Comparison of ENCODE assay signal across 25 cellular contexts in genomic region chr2:168993538-168993937, GRCh38. TPM values are rescaled to one million over a fixed set of nuclear protein-coding genes. Genes with fewer than 3 reads are reported as not detected.
"Had no signal": no experiment of that assay in that cellular context is flagged by ENCODE, and none has a peak within 500 bp of the region (broad histone marks: within the 10 kb centered on the region; RNA-seq: fewer than 3 reads in every experiment).

No MANE protein-coding gene starts in this region.

- H3K9me3 ChIP-seq: esophagus squamous epithelium, mucosa of descending colon, prostate gland, right atrium auricular region, sigmoid colon, stomach, tibial artery had no signal

- H3K36me3 ChIP-seq: esophagus squamous epithelium, prostate gland, right atrium auricular region, sigmoid colon, stomach, tibial artery had no signal

- ATAC-seq: left ventricle myocardium superior; mucosa of descending colon; natural killer cell treated with Interleukin-12 subunit alpha and Interleukin-12 subunit beta and Interleukin-15 and Interleukin-18, amount 100 ng/mL, for 72 hours; stimulated activated effector memory CD8-positive, alpha-beta T cell treated with anti-CD3 and anti-CD28 coated beads, Interleukin-12 subunit alpha, Interleukin-12 subunit beta, amount 100 ng/mL, for 72 hours had no signal

- H3K4me1 ChIP-seq: prostate gland, tibial artery had no signal

- DNase-seq: cerebellar nuclear complex; cortex of kidney; dorsolateral prefrontal cortex; effector CD4-positive, alpha-beta T cell; erythroblast; esophagus squamous epithelium; foreskin melanocyte; glutamatergic neuron; left ventricle myocardium superior; mesenchymal stem cell; mucosa of descending colon; naive B cell; sigmoid colon; stimulated activated CD4-positive, alpha-beta T cell treated with anti-CD3 and anti-CD28 coated beads, Interleukin-2, amount 100 ng/mL, for 24 hours; stimulated activated CD4-positive, alpha-beta T cell treated with anti-CD3 and anti-CD28 coated beads, Interleukin-4, amount 100 ng/mL, for 24 hours; stimulated activated naive CD4-positive, alpha-beta T cell treated with Interleukin-2 at 50 U/mL for 16 hours; stomach; tibial artery had no signal

- H3K27ac ChIP-seq: dorsolateral prefrontal cortex, prostate gland, right atrium auricular region, sigmoid colon, stomach, tibial artery had no signal

- H3K27me3 ChIP-seq: dorsolateral prefrontal cortex, esophagus squamous epithelium, right atrium auricular region, sigmoid colon, stomach, tibial artery had no signal

- H3K4me3 ChIP-seq: dorsolateral prefrontal cortex, esophagus squamous epithelium, lung, mucosa of descending colon, prostate gland, right atrium auricular region, sigmoid colon, stomach, tibial artery had no signal

RNA-seq across cellular contexts. Expression of gene ABCB11, which starts 37.6 kb away (rescaled TPM):
- total RNA-seq: osteocyte, skeletal muscle tissue had no signal
- polyA plus RNA-seq: stomach had no signal
